In genomic region chr18:13418013-13418710, GRCh38 we compare ENCODE assay signal across 1 cellular context.
TF ChIP-seq lines count a peak whose summit lies in the region.

No MANE protein-coding gene starts in this region.

TF ChIP-seq in HepG2, 621 proteins besides CTCF, POLR2A, EP300 and RAD21 (continued from another document and continues in another):
- TF ChIP-seq ZNF235 (CRISPR knock-in tag; IDR thresholded peaks at IDR 0.05; ENCODE audit: borderline replicate concordance) (no peak), RXRA (CRISPR knock-in tag; IDR thresholded peaks at IDR 0.05) (no peak), MZF1 (CRISPR knock-in tag; IDR thresholded peaks at IDR 0.05; ENCODE audit: borderline replicate concordance) (no peak), ZNF713 (CRISPR knock-in tag; IDR thresholded peaks at IDR 0.05) (no peak), NKX3-1 (CRISPR knock-in tag; IDR thresholded peaks at IDR 0.05) (no peak), YEATS4 (CRISPR knock-in tag; IDR thresholded peaks at IDR 0.05; ENCODE audit: borderline replicate concordance) (no peak), ZBTB40 (IDR thresholded peaks at IDR 0.05) (no peak), ZBTB40 (CRISPR knock-in tag; IDR thresholded peaks at IDR 0.05) (0 out of 2 replicates have a peak, but pooled peaks have one; percentile 21), ZFX (CRISPR knock-in tag; IDR thresholded peaks at IDR 0.05; ENCODE audit: low read depth) (peak; percentile 60), SMYD3 (CRISPR knock-in tag; IDR thresholded peaks at IDR 0.05) (no peak), ZNF225 (CRISPR knock-in tag; IDR thresholded peaks at IDR 0.05) (no peak), NONO (IDR thresholded peaks at IDR 0.05) (no peak), NONO (CRISPR knock-in tag; conservative IDR thresholded peaks at IDR 0.05) (no peak), NFIB (CRISPR knock-in tag; IDR thresholded peaks at IDR 0.05; ENCODE audit: borderline replicate concordance) (no peak), HNF4G (IDR thresholded peaks at IDR 0.05; ENCODE audit: borderline replicate concordance, low read depth, low read length) (peak; percentile 76; the same call in 1 of the 2 replicates), HNF4G (CRISPR knock-in tag; IDR thresholded peaks at IDR 0.05; ENCODE audit: borderline replicate concordance, low read depth) (0 out of 2 replicates have a peak, but pooled peaks have one; percentile 17), ZNF703 (CRISPR knock-in tag; IDR thresholded peaks at IDR 0.05; ENCODE audit: borderline replicate concordance) (no peak), SNAPC5 (CRISPR knock-in tag; IDR thresholded peaks at IDR 0.05; ENCODE audit: borderline replicate concordance) (no peak), E2F5 (CRISPR knock-in tag; conservative IDR thresholded peaks at IDR 0.05) (no peak), ATF7-NPFF (CRISPR knock-in tag; IDR thresholded peaks at IDR 0.05; ENCODE audit: low read depth) (no peak), ZNF605 (CRISPR knock-in tag; IDR thresholded peaks at IDR 0.05) (0 out of 2 replicates have a peak, but pooled peaks have one; percentile 17), PLSCR1 (CRISPR knock-in tag; IDR thresholded peaks at IDR 0.05; ENCODE audit: borderline replicate concordance) (no peak), KMT2A (CRISPR knock-in tag; IDR thresholded peaks at IDR 0.05) (no peak), ZNF546 (CRISPR knock-in tag; conservative IDR thresholded peaks at IDR 0.05) (no peak), NFKBIZ (CRISPR knock-in tag; IDR thresholded peaks at IDR 0.05) (no peak), STAT5B (CRISPR knock-in tag; IDR thresholded peaks at IDR 0.05) (no peak), SIX1 (CRISPR knock-in tag; IDR thresholded peaks at IDR 0.05; ENCODE audit: borderline replicate concordance) (no peak), HIC2 (CRISPR knock-in tag; IDR thresholded peaks at IDR 0.05; ENCODE audit: low read depth) (0 out of 2 replicates have a peak, but pooled peaks have one; percentile 27), ZIK1 (CRISPR knock-in tag; IDR thresholded peaks at IDR 0.05; ENCODE audit: borderline replicate concordance, low read depth) (no peak), CREM (IDR thresholded peaks at IDR 0.05) (no peak), CREM (CRISPR knock-in tag; IDR thresholded peaks at IDR 0.05) (no peak), ZNF460 (CRISPR knock-in tag; IDR thresholded peaks at IDR 0.05; ENCODE audit: borderline replicate concordance) (no peak), ZBTB10 (CRISPR knock-in tag; IDR thresholded peaks at IDR 0.05; ENCODE audit: borderline replicate concordance) (no peak), BRD4 (CRISPR knock-in tag; IDR thresholded peaks at IDR 0.05) (no peak), SAP130 (CRISPR knock-in tag; IDR thresholded peaks at IDR 0.05; ENCODE audit: low read depth) (peak; percentile 56; the same call in 1 of the 2 replicates), AGO2 (optimal IDR thresholded peaks at IDR 0.05; ENCODE audit: low read depth, low read length) (no peak), ATAD3A (CRISPR knock-in tag; IDR thresholded peaks at IDR 0.05) (no peak), FOXP4 (CRISPR knock-in tag; IDR thresholded peaks at IDR 0.05) (no peak; the same call in 1 of the 2 replicates), U2AF2 (IDR thresholded peaks at IDR 0.05; ENCODE audit: low read depth, low read length) (no peak), TGIF2 (CRISPR knock-in tag; IDR thresholded peaks at IDR 0.05) (peak; percentile 26; the same call in 1 of the 2 replicates), EHMT2 (IDR thresholded peaks at IDR 0.05; ENCODE audit: borderline replicate concordance, low read depth, low read length) (peak; percentile 80; the same call in 1 of the 2 replicates), RARA (CRISPR knock-in tag; IDR thresholded peaks at IDR 0.05) (0 out of 2 replicates have a peak, but pooled peaks have one; percentile 41), MXI1 (IDR thresholded peaks at IDR 0.05; ENCODE audit: borderline replicate concordance, low read depth, low read length) (peak; percentile 24; the same call in 1 of the 3 replicates), ZMYM4 (CRISPR knock-in tag; IDR thresholded peaks at IDR 0.05) (peak; percentile 59), CREB3 (CRISPR knock-in tag; IDR thresholded peaks at IDR 0.05) (no peak), FOSL1 (CRISPR knock-in tag; IDR thresholded peaks at IDR 0.05; ENCODE audit: borderline replicate concordance) (no peak)
